In the genomic region with DNA sequence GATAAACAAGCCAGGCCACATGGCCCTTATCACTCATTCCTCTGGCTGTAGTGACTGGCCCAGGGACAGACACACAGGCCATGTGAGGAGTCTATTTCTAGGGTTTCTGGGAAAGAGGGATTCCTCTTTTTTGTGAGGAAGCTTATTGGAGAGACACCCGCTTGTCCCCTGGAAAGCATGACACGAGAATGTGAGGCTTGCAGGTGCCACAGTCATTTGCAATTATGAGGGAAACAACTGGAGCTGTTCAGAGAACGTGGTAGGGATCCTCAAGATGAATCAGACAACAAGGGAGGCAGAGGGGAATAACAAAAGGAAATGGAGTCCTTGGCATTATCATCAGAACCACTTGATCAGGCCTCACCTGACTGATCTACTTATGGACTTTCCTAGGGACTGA, we compare ENCODE assay signal across 30 cellular contexts.
"Had no signal": no experiment of that assay in that cellular context is flagged by ENCODE, and none has a peak within 500 bp of the region (broad histone marks: within the 10 kb centered on the region; RNA-seq: fewer than 3 reads in every experiment).

No MANE protein-coding gene starts in this region.

- H3K9me3 ChIP-seq: neutrophil, ovary, psoas muscle, right lobe of liver, sigmoid colon, suprapubic skin, testis, tibial artery, transverse colon, upper lobe of right lung, vagina had no signal

- H3K27ac ChIP-seq: neutrophil, ovary, parathyroid adenoma, psoas muscle, right lobe of liver, sigmoid colon, suprapubic skin, testis, tibial artery, transverse colon, upper lobe of right lung, vagina had no signal

- H3K4me3 ChIP-seq: ovary, psoas muscle, right lobe of liver, sigmoid colon, suprapubic skin, testis, tibial artery, transverse colon, upper lobe of right lung, vagina had no signal

- H3K27me3 ChIP-seq: ovary, right lobe of liver, sigmoid colon, testis, tibial artery, transverse colon, upper lobe of right lung, vagina had no signal

- H3K27ac Mint-ChIP-seq: naive thymus-derived CD8-positive, alpha-beta T cell; natural killer cell treated with Interleukin-12 subunit alpha and Interleukin-12 subunit beta and Interleukin-15 and Interleukin-18, amount 100 ng/mL, for 72 hours; nephron progenitor cell; progenitor cell of endocrine pancreas; stimulated activated memory B cell treated with anti-CD40 and anti-IgM and Interleukin-4, amounts not matched to agents 10 μg/mL and 1 μg/mL and 100 μg/mL, for 72 hours; stimulated activated naive CD8-positive, alpha-beta T cell treated with anti-CD3 and anti-CD28 coated beads, Interleukin-15, amount 100 ng/mL, for 72 hours; type B pancreatic cell had no signal

- H3K9me3 Mint-ChIP-seq: naive thymus-derived CD8-positive, alpha-beta T cell; natural killer cell treated with Interleukin-12 subunit alpha and Interleukin-12 subunit beta and Interleukin-15 and Interleukin-18, amount 100 ng/mL, for 72 hours; nephron progenitor cell; neural crest cell; stimulated activated memory B cell treated with anti-CD40 and anti-IgM and Interleukin-4, amounts not matched to agents 10 μg/mL and 1 μg/mL and 100 μg/mL, for 72 hours; stimulated activated naive CD8-positive, alpha-beta T cell treated with anti-CD3 and anti-CD28 coated beads, Interleukin-15, amount 100 ng/mL, for 72 hours; type B pancreatic cell had no signal

- H3K36me3 Mint-ChIP-seq: naive thymus-derived CD8-positive, alpha-beta T cell; natural killer cell treated with Interleukin-12 subunit alpha and Interleukin-12 subunit beta and Interleukin-15 and Interleukin-18, amount 100 ng/mL, for 72 hours; stimulated activated memory B cell treated with anti-CD40 and anti-IgM and Interleukin-4, amounts not matched to agents 10 μg/mL and 1 μg/mL and 100 μg/mL, for 72 hours; type B pancreatic cell had no signal

- H3K4me3 Mint-ChIP-seq: naive thymus-derived CD8-positive, alpha-beta T cell; natural killer cell treated with Interleukin-12 subunit alpha and Interleukin-12 subunit beta and Interleukin-15 and Interleukin-18, amount 100 ng/mL, for 72 hours; nephron progenitor cell; neural crest cell; stimulated activated memory B cell treated with anti-CD40 and anti-IgM and Interleukin-4, amounts not matched to agents 10 μg/mL and 1 μg/mL and 100 μg/mL, for 72 hours; stimulated activated naive CD8-positive, alpha-beta T cell treated with anti-CD3 and anti-CD28 coated beads, Interleukin-15, amount 100 ng/mL, for 72 hours; type B pancreatic cell had no signal

- H3K27me3 Mint-ChIP-seq: stimulated activated memory B cell treated with anti-CD40 and anti-IgM and Interleukin-4, amounts not matched to agents 10 μg/mL and 1 μg/mL and 100 μg/mL, for 72 hours had no signal

- H3K4me1 ChIP-seq: parathyroid adenoma, psoas muscle, right lobe of liver, sigmoid colon, suprapubic skin, testis, tibial artery, transverse colon, upper lobe of right lung, vagina had no signal

- H3K4me1 Mint-ChIP-seq: naive thymus-derived CD8-positive, alpha-beta T cell; neural crest cell; stimulated activated memory B cell treated with anti-CD40 and anti-IgM and Interleukin-4, amounts not matched to agents 10 μg/mL and 1 μg/mL and 100 μg/mL, for 72 hours; stimulated activated naive CD8-positive, alpha-beta T cell treated with anti-CD3 and anti-CD28 coated beads, Interleukin-15, amount 100 ng/mL, for 72 hours had no signal

- DNase-seq: naive thymus-derived CD8-positive, alpha-beta T cell; nephron progenitor cell; nucleus accumbens; ovary; psoas muscle; right cardiac atrium; right lobe of liver; sigmoid colon; small intestine; stimulated activated CD4-positive, alpha-beta T cell treated with anti-CD3 and anti-CD28 coated beads, Interleukin-15, amount 100 ng/mL, for 24 hours; stimulated activated CD4-positive, alpha-beta T cell treated with anti-CD3 and anti-CD28 coated beads, Interleukin-2, amount 100 ng/mL, for 24 hours; stimulated activated CD4-positive, alpha-beta T cell treated with anti-CD3 and anti-CD28 coated beads, Interleukin-2, amount 100 ng/mL, for 48 hours; stimulated activated CD4-positive, alpha-beta T cell treated with anti-CD3 and anti-CD28 coated beads, Interleukin-4, amount 100 ng/mL, for 24 hours; stimulated activated naive CD4-positive, alpha-beta T cell; stimulated activated naive CD8-positive, alpha-beta T cell treated with anti-CD3 and anti-CD28 coated beads, Interleukin-15, amount 100 ng/mL, for 72 hours; stimulated activated naive CD8-positive, alpha-beta T cell treated with anti-CD3 and anti-CD28 coated beads, Interleukin-15, Interleukin-2, amounts not matched to agents 100 U/mL and 50 U/mL, for 24 hours; substantia nigra; testis; tibial artery; transverse colon; upper lobe of right lung had no signal

- H3K36me3 ChIP-seq: neutrophil, ovary, right lobe of liver, sigmoid colon, suprapubic skin, tibial artery, transverse colon, upper lobe of right lung, vagina had no signal
